ENCODE assay signal across 19 cellular contexts in genomic region chr3:37694236-37694635, GRCh38.
DNase-seq lines count a peak whose midpoint lies in the region; ATAC-seq and TF ChIP-seq lines count a peak whose summit lies in the region.
"Had no signal": no experiment of that assay in that cellular context is flagged by ENCODE, and none has a peak within 500 bp of the region (broad histone marks: within the 10 kb centered on the region; RNA-seq: fewer than 3 reads in every experiment).

No MANE protein-coding gene starts in this region.

- H3K27me3 Mint-ChIP-seq in CD8-positive, alpha-beta T cell (ENCODE audit: low read depth), result peaks cover 4% of the 10 kb centered on the region
- H3K27me3 Mint-ChIP-seq in natural killer cell treated with Interleukin-12 subunit alpha and Interleukin-12 subunit beta and Interleukin-15 and Interleukin-18, amount 100 ng/mL, for 72 hours, result peaks cover 1 to 18% of the 10 kb centered on the region in 2 donors

- peaks cover 9% of the 10 kb centered on the region for H3K4me1 ChIP-seq in hepatocyte (ENCODE audit: insufficient read depth)
- no peaks in the 10 kb centered on the region for H3K4me1 ChIP-seq in smooth muscle cell (ENCODE audit: low read depth)
- H3K4me1 ChIP-seq in CD8-positive, alpha-beta T cell (ENCODE audit: insufficient read depth, low read length), result no peaks in the 10 kb centered on the region
- H3K4me1 ChIP-seq: BLaER1 treated with 17β-estradiol and CSF1 and Interleukin-3, amounts not matched to agents 10 nM and 100 nM had no signal

- H3K4me1 Mint-ChIP-seq in CD8-positive, alpha-beta T cell (ENCODE audit: low read depth), result no peaks in the 10 kb centered on the region
- no peaks in the 10 kb centered on the region for H3K4me1 Mint-ChIP-seq in natural killer cell treated with Interleukin-12 subunit alpha and Interleukin-12 subunit beta and Interleukin-15 and Interleukin-18, amount 100 ng/mL, for 72 hours (ENCODE audit: low read depth in 2 of 2)
- H3K4me1 Mint-ChIP-seq: activated naive CD8-positive, alpha-beta T cell treated with anti-CD3 and anti-CD28 coated beads for 36 hours had no signal

- no peak for ATAC-seq in CD8-positive, alpha-beta T cell
- ATAC-seq in natural killer cell treated with Interleukin-12 subunit alpha and Interleukin-12 subunit beta and Interleukin-15 and Interleukin-18, amount 100 ng/mL, for 72 hours, result no peak
- ATAC-seq: K562 had no signal

- 32% methylated on average over 13 of the region's 13 CpGs for WGBS in hepatocyte (ENCODE audit: low lambda C conversion rate, missing lambda C conversion rate)
- WGBS in smooth muscle cell (ENCODE audit: low lambda C conversion rate), result 32% methylated on average over 13 of the region's 13 CpGs

- TF ChIP-seq CTCF in hepatocyte (IDR thresholded peaks at IDR 0.05; ENCODE audit: poor library complexity), result no peak
- no peak for TF ChIP-seq CTCF in smooth muscle cell (IDR thresholded peaks at IDR 0.05; ENCODE audit: borderline replicate concordance, insufficient read depth, poor library complexity, severe bottlenecking)
- no peak for TF ChIP-seq CTCF in RWPE1 (conservative IDR thresholded peaks at IDR 0.05; ENCODE audit: low read depth)
- no peak for TF ChIP-seq CTCF in CD8-positive, alpha-beta T cell (IDR thresholded peaks at IDR 0.05)

- no peaks in the 10 kb centered on the region for H4K20me1 ChIP-seq in hepatocyte (ENCODE audit: insufficient read depth, poor library complexity, severe bottlenecking)
- H4K20me1 ChIP-seq in smooth muscle cell (ENCODE audit: low read depth), result no peaks in the 10 kb centered on the region

- H3K4me3 ChIP-seq in hepatocyte, result no peak overlapping the region
- H3K4me3 ChIP-seq in smooth muscle cell, result no peak overlapping the region
- H3K4me3 ChIP-seq in CD8-positive, alpha-beta T cell (ENCODE audit: low read depth, low read length), result no peak overlapping the region
- H3K4me3 ChIP-seq: BLaER1 treated with 17β-estradiol and CSF1 and Interleukin-3, amounts not matched to agents 10 nM and 100 nM; K562; thoracic aorta had no signal

- H3K79me2 ChIP-seq in hepatocyte (no peaks in the 10 kb centered on the region), smooth muscle cell (ENCODE audit: low read depth) (no peaks in the 10 kb centered on the region)

- intact Hi-C loops in CD8-positive, alpha-beta T cell (cut with DNase I, micrococcal nuclease), result no loop called here

- H3K9me2 ChIP-seq in hepatocyte (replicated peaks; ENCODE audit: insufficient read depth), result no peaks in the 10 kb centered on the region

- no peak overlapping the region for H3K4me3 Mint-ChIP-seq in CD8-positive, alpha-beta T cell
- no peak overlapping the region for H3K4me3 Mint-ChIP-seq in natural killer cell treated with Interleukin-12 subunit alpha and Interleukin-12 subunit beta and Interleukin-15 and Interleukin-18, amount 100 ng/mL, for 72 hours
- H3K4me3 Mint-ChIP-seq: activated naive CD8-positive, alpha-beta T cell treated with anti-CD3 and anti-CD28 coated beads for 36 hours had no signal

- H3K27me3 ChIP-seq in hepatocyte (peaks cover 3% of the 10 kb centered on the region), smooth muscle cell (ENCODE audit: low read depth) (peaks cover 15% of the 10 kb centered on the region)
- H3K27me3 ChIP-seq in CD8-positive, alpha-beta T cell (ENCODE audit: insufficient read depth, low read length), result no peaks in the 10 kb centered on the region
- H3K27me3 ChIP-seq: BLaER1 treated with 17β-estradiol and CSF1 and Interleukin-3, amounts not matched to agents 10 nM and 100 nM; dorsolateral prefrontal cortex had no signal

- H2AFZ ChIP-seq in hepatocyte (no peak overlapping the region), smooth muscle cell (ENCODE audit: low read depth) (no peak overlapping the region)

- POLR2A ChIA-PET in RWPE1 (lab: Yijun Ruan, JAX; ENCODE audit: low non-redundant PET), result no interaction called here
- POLR2A ChIA-PET in CD8-positive, alpha-beta T cell (lab: Charles Lee), result no interaction called here

- DNase-seq in DMS79 treated with DMSO at 0.1 percent for 48 hours (lab: John Stamatoyannopoulos, UW) (peak; percentile 22), DMS79 (lab: John Stamatoyannopoulos, UW) (no peak), NCI-H526 treated with DMSO at 0.1 percent for 48 hours (lab: John Stamatoyannopoulos, UW) (peak; percentile 61), hepatocyte (ENCODE audit: low spot score) (peak; percentile 40), smooth muscle cell (lab: John Stamatoyannopoulos, UW; ENCODE audit: unreplicated experiment) (no peak), RWPE1 (ENCODE audit: low spot score) (no peak)
- DNase-seq in CD8-positive, alpha-beta T cell, result no peak
- DNase-seq in natural killer cell treated with Interleukin-12 subunit alpha and Interleukin-12 subunit beta and Interleukin-15 and Interleukin-18, amount 100 ng/mL, for 72 hours (ENCODE audit: low spot score), result no peak
- DNase-seq: activated CD4-positive, alpha-beta T cell treated with anti-CD3 and anti-CD28 coated beads, Interleukin-2, amount 50 U/mL, for 48 hours; activated naive CD8-positive, alpha-beta T cell treated with anti-CD3 and anti-CD28 coated beads for 36 hours; activated T-cell treated with anti-CD3 and anti-CD28 coated beads, Interleukin-2, amount 50 U/mL, for 48 hours; brain microvascular endothelial cell; NCI-H82; stimulated activated CD4-positive, alpha-beta T cell treated with anti-CD3 and anti-CD28 coated beads, Interleukin-4, amount 100 ng/mL, for 4 hours had no signal

- H3K9ac ChIP-seq in smooth muscle cell (ENCODE audit: low read depth), result no peak overlapping the region
- H3K9ac ChIP-seq: BLaER1 treated with 17β-estradiol and CSF1 and Interleukin-3, amounts not matched to agents 10 nM and 100 nM had no signal

- H3K27ac ChIP-seq in hepatocyte, result peak overlapping the region; percentile 65
- H3K27ac ChIP-seq in smooth muscle cell (ENCODE audit: low read depth), result no peak overlapping the region
- H3K27ac ChIP-seq in RWPE1, result no peak overlapping the region
- H3K27ac ChIP-seq in CD8-positive, alpha-beta T cell (ENCODE audit: low read depth, low read length), result no peak overlapping the region
- H3K27ac ChIP-seq: 22Rv1; BLaER1 treated with 17β-estradiol and CSF1 and Interleukin-3, amounts not matched to agents 10 nM and 100 nM; brain microvascular endothelial cell; thoracic aorta had no signal

- H3K36me3 ChIP-seq in hepatocyte (replicated peaks; ENCODE audit: insufficient read depth, low read depth), result no peaks in the 10 kb centered on the region
- H3K36me3 ChIP-seq in smooth muscle cell (ENCODE audit: low read depth), result no peaks in the 10 kb centered on the region
- no peaks in the 10 kb centered on the region for H3K36me3 ChIP-seq in CD8-positive, alpha-beta T cell (ENCODE audit: insufficient read depth, low read length)
- H3K36me3 ChIP-seq: brain microvascular endothelial cell, thoracic aorta had no signal

- CTCF ChIA-PET in RWPE1 (lab: Yijun Ruan, JAX), result no interaction called here
- CTCF ChIA-PET in CD8-positive, alpha-beta T cell (lab: Charles Lee), result no interaction called here

- no peaks in the 10 kb centered on the region for H3K9me3 Mint-ChIP-seq in CD8-positive, alpha-beta T cell
- peaks cover 1% of the 10 kb centered on the region for H3K9me3 Mint-ChIP-seq in natural killer cell treated with Interleukin-12 subunit alpha and Interleukin-12 subunit beta and Interleukin-15 and Interleukin-18, amount 100 ng/mL, for 72 hours
- H3K9me3 Mint-ChIP-seq: activated naive CD8-positive, alpha-beta T cell treated with anti-CD3 and anti-CD28 coated beads for 36 hours had no signal

- H3K4me2 ChIP-seq in hepatocyte (peak overlapping the region; percentile 38), smooth muscle cell (peak overlapping the region; percentile 31)
- H3K4me2 ChIP-seq: BLaER1 treated with 17β-estradiol and CSF1 and Interleukin-3, amounts not matched to agents 10 nM and 100 nM had no signal

- H3F3A ChIP-seq in smooth muscle cell (ENCODE audit: low read depth), result no peaks in the 10 kb centered on the region

- H3K27ac Mint-ChIP-seq in CD8-positive, alpha-beta T cell, result no peak overlapping the region
- H3K27ac Mint-ChIP-seq in natural killer cell treated with Interleukin-12 subunit alpha and Interleukin-12 subunit beta and Interleukin-15 and Interleukin-18, amount 100 ng/mL, for 72 hours, result no peak overlapping the region
- H3K27ac Mint-ChIP-seq: activated naive CD8-positive, alpha-beta T cell treated with anti-CD3 and anti-CD28 coated beads for 36 hours had no signal

- H3K9me3 ChIP-seq in hepatocyte (ENCODE audit: low read depth), result no peaks in the 10 kb centered on the region
- H3K9me3 ChIP-seq in smooth muscle cell (replicated peaks; ENCODE audit: low read depth), result no peaks in the 10 kb centered on the region
- no peaks in the 10 kb centered on the region for H3K9me3 ChIP-seq in CD8-positive, alpha-beta T cell (ENCODE audit: low read length)
- H3K9me3 ChIP-seq: BLaER1 treated with 17β-estradiol and CSF1 and Interleukin-3, amounts not matched to agents 10 nM and 100 nM; thoracic aorta had no signal

- H3K36me3 Mint-ChIP-seq in CD8-positive, alpha-beta T cell, result no peaks in the 10 kb centered on the region
- H3K36me3 Mint-ChIP-seq in natural killer cell treated with Interleukin-12 subunit alpha and Interleukin-12 subunit beta and Interleukin-15 and Interleukin-18, amount 100 ng/mL, for 72 hours, result no peaks in the 10 kb centered on the region
- H3K36me3 Mint-ChIP-seq: activated naive CD8-positive, alpha-beta T cell treated with anti-CD3 and anti-CD28 coated beads for 36 hours had no signal

Comparison
In these comparisons a context has a peak if more than half of its experiments do, and no peak if none do; other contexts are left out.
1. DNase-seq: peak in DMS79 treated with DMSO at 0.1 percent for 48 hours (single experiment), NCI-H526 treated with DMSO at 0.1 percent for 48 hours (single experiment) and hepatocyte (single experiment); none in DMS79 (single experiment), smooth muscle cell (single experiment), RWPE1 (single experiment), CD8-positive, alpha-beta T cell (0 of 7) and natural killer cell treated with Interleukin-12 subunit alpha and Interleukin-12 subunit beta and Interleukin-15 and Interleukin-18, amount 100 ng/mL, for 72 hours (single experiment).